ENCODE assay signal across 1 cellular context in genomic region chr6:10030942-10031537, GRCh38.
TF ChIP-seq lines count a peak whose summit lies in the region.

No MANE protein-coding gene starts in this region.

TF ChIP-seq in GM23338, 12 proteins besides CTCF, POLR2A, EP300 and RAD21 (continued from another document):
- TF ChIP-seq ZNF462 (CRISPR knock-in tag; IDR thresholded peaks at IDR 0.05) = no peak
- TF ChIP-seq CREB1 (CRISPR knock-in tag; IDR thresholded peaks at IDR 0.05; ENCODE audit: low read depth) = no peak
